In genomic region chr18:63378919-63379638, GRCh38 we compare ENCODE assay signal across 12 cellular contexts. TPM values are rescaled to one million over a fixed set of nuclear protein-coding genes. Genes with fewer than 3 reads are reported as not detected.
DNase-seq lines count a peak whose midpoint lies in the region; ATAC-seq and TF ChIP-seq lines count a peak whose summit lies in the region.
"Had no signal": no experiment of that assay in that cellular context is flagged by ENCODE, and none has a peak within 500 bp of the region (broad histone marks: within the 10 kb centered on the region; RNA-seq: fewer than 3 reads in every experiment).

No MANE protein-coding gene starts in this region.

- POLR2A ChIA-PET in activated CD4-positive, alpha-beta T cell treated with anti-CD3 and anti-CD28 coated beads, Interleukin-2, amount 10 ng/mL, durations not matched to agents 7 days and 5 days (lab: Charles Lee) = no interaction called here
- POLR2A ChIA-PET in activated CD8-positive, alpha-beta T cell treated with anti-CD3 and anti-CD28 coated beads for 36 hours (lab: Charles Lee) = no interaction called here
- POLR2A ChIA-PET in naive thymus-derived CD8-positive, alpha-beta T cell (lab: Charles Lee) = no interaction called here

- H3K36me3 Mint-ChIP-seq in activated CD4-positive, alpha-beta T cell treated with anti-CD3 and anti-CD28 coated beads, Interleukin-2, amount 10 ng/mL, durations not matched to agents 7 days and 5 days (ENCODE audit: low read depth) = peaks cover 27% of the 10 kb centered on the region
- peaks cover 18% of the 10 kb centered on the region for H3K36me3 Mint-ChIP-seq in HFFc6 (ENCODE audit: low read depth)
- H3K36me3 Mint-ChIP-seq in activated CD8-positive, alpha-beta T cell treated with anti-CD3 and anti-CD28 coated beads for 36 hours (ENCODE audit: low read depth) = peaks cover 3% of the 10 kb centered on the region
- H3K36me3 Mint-ChIP-seq in naive thymus-derived CD8-positive, alpha-beta T cell = peaks cover 10 to 15% (median 13%) of the 10 kb centered on the region in 3 donors

- no peak for DNase-seq in activated CD4-positive, alpha-beta T cell treated with anti-CD3 and anti-CD28 coated beads, Interleukin-2, amount 10 ng/mL, durations not matched to agents 7 days and 5 days
- no peak for DNase-seq in activated CD4-positive, alpha-beta T cell treated with anti-CD3 and anti-CD28 coated beads, Interleukin-2, amount 50 U/mL, for 1 hour
- DNase-seq in HFFc6 = no peak
- no peak for DNase-seq in activated CD8-positive, alpha-beta T cell treated with anti-CD3 and anti-CD28 coated beads for 36 hours
- DNase-seq in naive thymus-derived CD8-positive, alpha-beta T cell = no peak
- DNase-seq in DMS153 treated with DMSO at 0.1 percent for 48 hours (lab: John Stamatoyannopoulos, UW; ENCODE audit: unreplicated experiment) = no peak
- DNase-seq in NCI-H2227 treated with DMSO at 0.1 percent for 48 hours (lab: John Stamatoyannopoulos, UW) = no peak
- DNase-seq: activated CD8-positive, alpha-beta memory T cell treated with anti-CD3 and anti-CD28 coated beads, Interleukin-2, amount 50 U/mL, for 4 hours; dorsolateral prefrontal cortex; NCI-H187 had no signal

- H3K4me3 Mint-ChIP-seq in activated CD4-positive, alpha-beta T cell treated with anti-CD3 and anti-CD28 coated beads, Interleukin-2, amount 10 ng/mL, durations not matched to agents 7 days and 5 days = peak overlapping the region; percentile 49
- H3K4me3 Mint-ChIP-seq in HFFc6 = peak overlapping the region; percentile 26
- H3K4me3 Mint-ChIP-seq in activated CD8-positive, alpha-beta T cell treated with anti-CD3 and anti-CD28 coated beads for 36 hours = peak overlapping the region; percentile 61
- H3K4me3 Mint-ChIP-seq in naive thymus-derived CD8-positive, alpha-beta T cell = peak overlapping the region in 1 of 10 donors; percentile 16

- H3K9me3 Mint-ChIP-seq in activated CD4-positive, alpha-beta T cell treated with anti-CD3 and anti-CD28 coated beads, Interleukin-2, amount 10 ng/mL, durations not matched to agents 7 days and 5 days = peaks cover 22% of the 10 kb centered on the region
- H3K9me3 Mint-ChIP-seq in HFFc6 = peaks cover 9% of the 10 kb centered on the region
- peaks cover 7% of the 10 kb centered on the region for H3K9me3 Mint-ChIP-seq in activated CD8-positive, alpha-beta T cell treated with anti-CD3 and anti-CD28 coated beads for 36 hours
- H3K9me3 Mint-ChIP-seq in naive thymus-derived CD8-positive, alpha-beta T cell = peaks cover 0 to 12% (median 4%) of the 10 kb centered on the region in 9 donors

- H3K27ac Mint-ChIP-seq in activated CD4-positive, alpha-beta T cell treated with anti-CD3 and anti-CD28 coated beads, Interleukin-2, amount 10 ng/mL, durations not matched to agents 7 days and 5 days = peak overlapping the region; percentile 79
- H3K27ac Mint-ChIP-seq in HFFc6 = peak overlapping the region; percentile 20; the same call in 1 of the 2 replicates
- peak overlapping the region; percentile 90 for H3K27ac Mint-ChIP-seq in activated CD8-positive, alpha-beta T cell treated with anti-CD3 and anti-CD28 coated beads for 36 hours
- H3K27ac Mint-ChIP-seq in naive thymus-derived CD8-positive, alpha-beta T cell = peak overlapping the region in 9 of 10 donors; percentile 4 to 88 (median 26)

- TF ChIP-seq CTCF in HFFc6 (IDR thresholded peaks at IDR 0.05) = no peak
- TF ChIP-seq CTCF in activated CD8-positive, alpha-beta T cell treated with anti-CD3 and anti-CD28 coated beads for 36 hours (IDR thresholded peaks at IDR 0.05) = no peak

- intact Hi-C loops in activated CD8-positive, alpha-beta T cell treated with anti-CD3 and anti-CD28 coated beads for 36 hours (cut with micrococcal nuclease) = no loop called here

- H3K4me1 Mint-ChIP-seq in activated CD4-positive, alpha-beta T cell treated with anti-CD3 and anti-CD28 coated beads, Interleukin-2, amount 10 ng/mL, durations not matched to agents 7 days and 5 days = peaks cover 38% of the 10 kb centered on the region
- H3K4me1 Mint-ChIP-seq in HFFc6 (ENCODE audit: low read depth) = peaks cover 22% of the 10 kb centered on the region
- peaks cover 22% of the 10 kb centered on the region for H3K4me1 Mint-ChIP-seq in activated CD8-positive, alpha-beta T cell treated with anti-CD3 and anti-CD28 coated beads for 36 hours (ENCODE audit: low read depth)
- H3K4me1 Mint-ChIP-seq in naive thymus-derived CD8-positive, alpha-beta T cell = peaks cover 2 to 14% (median 10%) of the 10 kb centered on the region in 4 donors

- no peaks in the 10 kb centered on the region for H3K27me3 Mint-ChIP-seq in activated CD4-positive, alpha-beta T cell treated with anti-CD3 and anti-CD28 coated beads, Interleukin-2, amount 10 ng/mL, durations not matched to agents 7 days and 5 days
- peaks cover 2% of the 10 kb centered on the region for H3K27me3 Mint-ChIP-seq in HFFc6 (ENCODE audit: insufficient read depth)
- peaks cover 1% of the 10 kb centered on the region for H3K27me3 Mint-ChIP-seq in activated CD8-positive, alpha-beta T cell treated with anti-CD3 and anti-CD28 coated beads for 36 hours
- no peaks in the 10 kb centered on the region for H3K27me3 Mint-ChIP-seq in naive thymus-derived CD8-positive, alpha-beta T cell

- CTCF ChIA-PET in activated CD4-positive, alpha-beta T cell treated with anti-CD3 and anti-CD28 coated beads, Interleukin-2, amount 10 ng/mL, durations not matched to agents 7 days and 5 days (lab: Charles Lee) = interaction anchor here (0.6 kb wide), 1 partner anchor 11 kb away, joined by 3 read pairs; no protein-coding TSS in a partner anchor
- CTCF ChIA-PET in activated CD8-positive, alpha-beta T cell treated with anti-CD3 and anti-CD28 coated beads for 36 hours (lab: Charles Lee) = no interaction called here

- peak; percentile 72 for ATAC-seq in activated CD8-positive, alpha-beta T cell treated with anti-CD3 and anti-CD28 coated beads for 36 hours
- no peak for ATAC-seq in naive thymus-derived CD8-positive, alpha-beta T cell
- ATAC-seq in GM21360 (IDR thresholded peaks at IDR 0.05; ENCODE audit: unreplicated experiment) = no peak

RNA-seq across cellular contexts. Expression of gene KDSR, which starts 12.1 kb away (rescaled TPM):
- total RNA-seq in activated CD4-positive, alpha-beta T cell treated with anti-CD3 and anti-CD28 coated beads, Interleukin-2, amount 10 ng/mL, durations not matched to agents 7 days and 5 days = 10 to 100 TPM; 56.1 to 56.6 TPM
- 10 to 100 TPM; 46.7 to 69.4 (median 57.1) TPM for total RNA-seq in HFFc6 (2021; fragmentation: NEBNext Ultra II Directional; extraction: Animal tissue kit (Norgen Biotek cat#: 25700))
- 10 to 100 TPM; 53.4 TPM for total RNA-seq in activated CD8-positive, alpha-beta T cell treated with anti-CD3 and anti-CD28 coated beads for 36 hours
- 10 to 100 TPM; 49.1 to 50.6 TPM for total RNA-seq in naive thymus-derived CD8-positive, alpha-beta T cell
- polyA plus RNA-seq in naive thymus-derived CD8-positive, alpha-beta T cell = 10 to 100 TPM; 55.9 to 66.9 (median 65.4) TPM

RNA-seq across cellular contexts. Expression of gene VPS4B, which starts 43.2 kb away (rescaled TPM):
- total RNA-seq in activated CD4-positive, alpha-beta T cell treated with anti-CD3 and anti-CD28 coated beads, Interleukin-2, amount 10 ng/mL, durations not matched to agents 7 days and 5 days = 10 to 100 TPM; 69.9 to 84.7 TPM
- 10 to 100 TPM; 55.5 to 69.3 (median 60.1) TPM for total RNA-seq in HFFc6 (2021; fragmentation: NEBNext Ultra II Directional; extraction: Animal tissue kit (Norgen Biotek cat#: 25700))
- 10 to 100 TPM; 34.8 to 35.9 TPM for total RNA-seq in activated CD8-positive, alpha-beta T cell treated with anti-CD3 and anti-CD28 coated beads for 36 hours
- total RNA-seq in naive thymus-derived CD8-positive, alpha-beta T cell = 10 to 100 TPM; 69.8 to 74.8 TPM
- polyA plus RNA-seq in naive thymus-derived CD8-positive, alpha-beta T cell = 10 to 100 TPM; 41.0 to 57.8 (median 48.8) TPM

RNA-seq across cellular contexts. Expression of gene BCL2, which starts 59.5 kb away (rescaled TPM):
- 100 to 1,000 TPM; 113 to 119 TPM for total RNA-seq in activated CD4-positive, alpha-beta T cell treated with anti-CD3 and anti-CD28 coated beads, Interleukin-2, amount 10 ng/mL, durations not matched to agents 7 days and 5 days
- 1 to 10 TPM in 2 of 6 experiments, under 1 TPM in 4; 0.17 to 1.1 (median 0.95) TPM for total RNA-seq in HFFc6 (2021; fragmentation: NEBNext Ultra II Directional; extraction: Animal tissue kit (Norgen Biotek cat#: 25700))
- 100 to 1,000 TPM; 104 to 107 TPM for total RNA-seq in activated CD8-positive, alpha-beta T cell treated with anti-CD3 and anti-CD28 coated beads for 36 hours
- 10 to 100 TPM; 32.9 to 33.1 TPM for total RNA-seq in naive thymus-derived CD8-positive, alpha-beta T cell
- polyA plus RNA-seq in naive thymus-derived CD8-positive, alpha-beta T cell = 10 to 100 TPM; 24.3 to 40.2 (median 31.3) TPM
- polyA plus RNA-seq: smooth muscle cell had no signal

Comparison
In these comparisons a context has a peak if more than half of its experiments do, and no peak if none do; other contexts are left out.
1. H3K27ac Mint-ChIP-seq: peak in every context shown above with its lines; median percentile 90 in activated CD8-positive, alpha-beta T cell treated with anti-CD3 and anti-CD28 coated beads for 36 hours; 79 in activated CD4-positive, alpha-beta T cell treated with anti-CD3 and anti-CD28 coated beads, Interleukin-2, amount 10 ng/mL, durations not matched to agents 7 days and 5 days; 26 in naive thymus-derived CD8-positive, alpha-beta T cell; 20 in HFFc6.
2. RNA of gene BCL2, which starts 59.5 kb away (total RNA-seq): 113 to 119 TPM in activated CD4-positive, alpha-beta T cell treated with anti-CD3 and anti-CD28 coated beads, Interleukin-2, amount 10 ng/mL, durations not matched to agents 7 days and 5 days, 104 to 107 TPM in activated CD8-positive, alpha-beta T cell treated with anti-CD3 and anti-CD28 coated beads for 36 hours and 32.9 to 33.1 TPM in naive thymus-derived CD8-positive, alpha-beta T cell; 0.17 to 1.1 TPM in HFFc6; every median in the first group is over 10 times any median in the second.